Comparison of ENCODE assay signal across 2 cellular contexts in genomic region chr4:159504634-159505033, GRCh38.
TF ChIP-seq lines count a peak whose summit lies in the region.

No MANE protein-coding gene starts in this region.

TF ChIP-seq in liver, 16 proteins besides CTCF, POLR2A, EP300 and RAD21 (continued from another document):
- TF ChIP-seq JUND (IDR thresholded peaks at IDR 0.05) = peak; percentile 36 to 63
- TF ChIP-seq REST (IDR thresholded peaks at IDR 0.05) = peak; percentile 25
- TF ChIP-seq ATF3 (IDR thresholded peaks at IDR 0.05) = peak; percentile 19
- peak; percentile 80 to 87 for TF ChIP-seq RXRA (IDR thresholded peaks at IDR 0.05)
- peak; percentile 52 for TF ChIP-seq SP1 (IDR thresholded peaks at IDR 0.05)
- TF ChIP-seq EGR1 (IDR thresholded peaks at IDR 0.05; ENCODE audit: low read depth in 2 of 2) = no peak
- TF ChIP-seq YY1 (IDR thresholded peaks at IDR 0.05) = peak; percentile 44
- TF ChIP-seq TAF1 (conservative IDR thresholded peaks at IDR 0.05) = no peak
- no peak for TF ChIP-seq FOXA1 (IDR thresholded peaks at IDR 0.05)
- TF ChIP-seq MAX (IDR thresholded peaks at IDR 0.05) = peak; percentile 24
- peak; percentile 45 for TF ChIP-seq FOXA2 (IDR thresholded peaks at IDR 0.05)
- peak; percentile 44 for TF ChIP-seq ZBTB33 (IDR thresholded peaks at IDR 0.05)
- no peak for TF ChIP-seq NR2F2 (IDR thresholded peaks at IDR 0.05)

TF ChIP-seq in HepG2, 621 proteins besides CTCF, POLR2A, EP300 and RAD21 (continued from another document):
- TF ChIP-seq YY1 (IDR thresholded peaks at IDR 0.05; ENCODE audit: insufficient read depth, insufficient replicate concordance, low read depth, low read length) = no peak
- TF ChIP-seq FOXO4 (CRISPR knock-in tag; conservative IDR thresholded peaks at IDR 0.05) = no peak
- TF ChIP-seq ZBTB4 (CRISPR knock-in tag; IDR thresholded peaks at IDR 0.05; ENCODE audit: borderline replicate concordance) = no peak
- TF ChIP-seq ZNF121 (CRISPR knock-in tag; IDR thresholded peaks at IDR 0.05) = no peak
- TF ChIP-seq KLF15 (CRISPR knock-in tag; IDR thresholded peaks at IDR 0.05; ENCODE audit: borderline replicate concordance) = no peak
- no peak for TF ChIP-seq POGZ (CRISPR knock-in tag; IDR thresholded peaks at IDR 0.05)
- TF ChIP-seq U2AF1 (optimal IDR thresholded peaks at IDR 0.05; ENCODE audit: low read depth, low read length) = no peak
- TF ChIP-seq PHF20 (CRISPR knock-in tag; IDR thresholded peaks at IDR 0.05) = no peak
- no peak for TF ChIP-seq RELA (CRISPR knock-in tag; IDR thresholded peaks at IDR 0.05)
- TF ChIP-seq ETV6 (CRISPR knock-in tag; conservative IDR thresholded peaks at IDR 0.05) = no peak
